In the genomic region with DNA sequence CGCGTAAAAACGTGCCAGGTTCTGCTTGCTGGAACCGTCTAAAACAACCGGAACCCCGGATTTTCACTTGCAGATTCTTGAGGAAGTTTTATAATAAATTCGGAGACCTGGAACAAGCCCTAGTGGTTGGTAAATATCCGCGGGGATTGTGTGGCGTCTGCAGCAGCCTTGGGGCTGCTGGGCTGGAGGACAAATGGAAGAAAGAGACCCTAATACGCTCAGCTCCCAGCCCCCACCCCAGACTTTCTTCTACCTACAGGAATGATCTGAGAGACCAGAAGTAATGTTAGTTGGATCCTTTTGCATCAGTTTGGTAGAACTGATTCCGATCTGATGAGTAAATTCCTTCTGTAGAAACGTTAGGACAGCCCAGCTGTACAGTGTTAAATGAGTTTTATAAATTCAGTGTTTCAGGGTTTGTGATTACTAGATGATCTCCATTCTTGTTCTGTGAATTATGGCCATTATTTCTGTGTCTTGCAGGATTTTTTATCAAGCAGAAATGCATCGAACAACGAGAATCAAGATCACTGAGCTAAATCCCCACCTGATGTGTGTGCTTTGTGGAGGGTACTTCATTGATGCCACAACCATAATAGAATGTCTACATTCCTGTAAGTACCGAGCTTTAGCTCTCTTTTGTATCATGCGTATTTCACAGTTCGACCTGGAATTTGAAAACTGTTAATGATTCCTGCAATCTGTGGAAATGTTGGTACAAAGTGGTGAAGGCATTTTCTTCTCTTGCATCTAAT, we compare ENCODE assay signal across 8 cellular contexts. TPM values are rescaled to one million over a fixed set of nuclear protein-coding genes. Genes with fewer than 3 reads are reported as not detected.
DNase-seq lines count a peak whose midpoint lies in the region; ATAC-seq and TF ChIP-seq lines count a peak whose summit lies in the region.

No MANE protein-coding gene starts in this region.

- no peaks in the 10 kb centered on the region for H3K27me3 Mint-ChIP-seq in memory B cell

- ATAC-seq in left ventricle myocardium superior (no peak), memory B cell (ENCODE audit: low read depth) (no peak), HG03045 (IDR thresholded peaks at IDR 0.05; ENCODE audit: unreplicated experiment) (no peak)

- H3K27ac Mint-ChIP-seq in memory B cell, result peak overlapping the region; percentile 85

- intact Hi-C loops in left ventricle myocardium superior (cut with micrococcal nuclease) (loop anchor here (10.0 kb wide), 1 partner anchor 389 kb away; a partner anchor contains a TSS), uterus (cut with DNase I; ENCODE audit: low total_unique reads) (loop anchor here (10.0 kb wide), 2 partner anchors 109 to 831 kb away; no protein-coding TSS in a partner anchor)

- peak overlapping the region; percentile 70 for H3K4me3 Mint-ChIP-seq in memory B cell

- H3K4me1 ChIP-seq in cardiac muscle cell (ENCODE audit: low read depth), result peaks cover 16% of the 10 kb centered on the region
- no peaks in the 10 kb centered on the region for H3K4me1 ChIP-seq in uterus

- H3K27ac ChIP-seq in cardiac muscle cell, result peak overlapping the region; percentile 18
- peak overlapping the region; percentile 67 to 80 for H3K27ac ChIP-seq in uterus

- in situ Hi-C loops in astrocyte of the spinal cord (cut with HindIII; ENCODE audit: low sequenced_read_pairs), result no loop called here

- TF ChIP-seq CTCF in cardiac muscle cell (IDR thresholded peaks at IDR 0.05; ENCODE audit: low read depth, low read length) (no peak), astrocyte of the spinal cord (IDR thresholded peaks at IDR 0.05; ENCODE audit: low read depth, low read length) (no peak), uterus (IDR thresholded peaks at IDR 0.05) (no peak)

- DNase-seq in cardiac muscle cell (ENCODE audit: low read depth in 1 of 2, low spot score in 1 of 2) (no peak), left ventricle myocardium superior (no peak), astrocyte of the spinal cord (ENCODE audit: low read depth, low spot score) (no peak), memory B cell (ENCODE audit: low spot score in 2 of 2) (no peak), uterus (no peak), ureter (ENCODE audit: low spot score) (no peak), COLO668 (lab: John Stamatoyannopoulos, UW; ENCODE audit: unreplicated experiment) (no peak)

- peaks cover 12% of the 10 kb centered on the region for H3K36me3 Mint-ChIP-seq in memory B cell

- H3K27me3 ChIP-seq in cardiac muscle cell (peaks cover 62% of the 10 kb centered on the region), uterus (no peaks in the 10 kb centered on the region)

- H3K4me1 Mint-ChIP-seq in memory B cell, result peaks cover 29% of the 10 kb centered on the region

- H3K9me3 Mint-ChIP-seq in memory B cell, result no peaks in the 10 kb centered on the region

- TF ChIP-seq POLR2A in uterus (IDR thresholded peaks at IDR 0.05), result no peak

- H3K4me3 ChIP-seq in cardiac muscle cell, result peak overlapping the region; percentile 59
- peak overlapping the region; percentile 55 for H3K4me3 ChIP-seq in astrocyte of the spinal cord (ENCODE audit: low read depth, low read length)
- peak overlapping the region; percentile 25 to 53 for H3K4me3 ChIP-seq in uterus

- no peaks in the 10 kb centered on the region for H3K9me3 ChIP-seq in cardiac muscle cell (ENCODE audit: low read depth)
- H3K9me3 ChIP-seq in uterus, result no peaks in the 10 kb centered on the region

- H3K36me3 ChIP-seq in cardiac muscle cell, result peaks cover 23% of the 10 kb centered on the region
- no peaks in the 10 kb centered on the region for H3K36me3 ChIP-seq in uterus

RNA-seq across cellular contexts. Expression of a gene that starts 5.2 kb away (rescaled TPM):
- 16.7 and 17.3 TPM in 2 replicates for total RNA-seq in cardiac muscle cell
- 10.4 and 12.9 TPM in 2 replicates for polyA plus RNA-seq in cardiac muscle cell
- 38.8 TPM for total RNA-seq in left ventricle myocardium superior
- 10 to 100 TPM; 50.2 to 85.7 (median 64.7) TPM for total RNA-seq in uterus
- total RNA-seq in ureter, result 51.4 TPM

RNA-seq across cellular contexts. Expression of a gene that starts 9.9 kb away (rescaled TPM):
- total RNA-seq in cardiac muscle cell (24.8 and 54.3 TPM in 2 replicates), left ventricle myocardium superior (83.5 TPM), uterus (10 to 100 TPM in 3 of 4 donors, 1 to 10 TPM in 1; 7.4 to 39.5 (median 25.8) TPM), ureter (63.9 TPM)
- polyA plus RNA-seq in cardiac muscle cell, result 122 and 132 TPM in 2 replicates

RNA-seq across cellular contexts. Expression of a gene that starts 19.2 kb away (rescaled TPM):
- total RNA-seq in cardiac muscle cell (not detected in 2 replicates), left ventricle myocardium superior (not detected), uterus (1 to 10 TPM in 1 of 4 donors, under 1 TPM in 2, not detected in 1; 0.29 to 3.9 (median 0.49) TPM), ureter (2.6 TPM)
- 0.66 TPM in 1 of 2 replicates, not detected in the other for polyA plus RNA-seq in cardiac muscle cell
